Comparison of ENCODE assay signal across 1 cellular context in the genomic region with DNA sequence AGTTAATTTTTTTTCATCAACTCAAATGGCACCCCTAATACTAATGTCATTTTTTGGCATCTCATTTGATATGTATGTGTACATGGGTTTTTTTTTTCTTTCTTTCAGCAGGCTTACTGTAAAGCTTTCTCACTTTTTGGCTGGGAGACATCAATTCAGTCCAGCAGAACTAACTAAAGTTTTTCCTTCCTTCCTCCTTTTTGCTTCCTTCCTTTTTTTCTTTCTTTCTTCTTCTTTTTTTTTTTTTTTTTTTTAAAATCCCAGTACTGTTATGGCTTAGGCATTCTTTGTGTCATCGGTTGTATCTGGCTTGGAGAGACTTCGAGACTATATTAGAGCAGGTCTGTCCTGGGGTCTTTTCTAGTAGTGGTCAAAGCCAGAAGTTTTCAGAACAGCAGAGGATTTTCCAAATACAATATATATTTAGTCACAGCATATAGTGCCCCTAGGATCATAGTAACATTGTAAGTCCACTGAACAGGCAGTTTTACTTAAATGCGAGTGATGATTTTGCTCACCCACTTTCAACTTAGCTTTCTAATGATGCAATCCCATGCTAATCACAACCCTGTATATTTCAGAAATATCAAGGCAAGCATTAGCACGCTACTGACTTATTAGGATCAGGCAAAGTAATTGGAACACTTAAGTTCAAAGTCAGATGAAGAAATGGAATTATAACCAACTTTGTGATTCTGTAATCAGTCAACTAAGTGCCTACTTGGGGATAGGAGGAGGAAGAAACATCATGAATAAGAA.
TF ChIP-seq lines count a peak whose summit lies in the region.

No MANE protein-coding gene starts in this region.

TF ChIP-seq in HepG2, 621 proteins besides CTCF, POLR2A, EP300 and RAD21:
- TF ChIP-seq ATF7 (IDR thresholded peaks at IDR 0.05) = peak; percentile 59; the same call in 1 of the 2 replicates
- TF ChIP-seq ATF7 (CRISPR knock-in tag; IDR thresholded peaks at IDR 0.05) = no peak
- TF ChIP-seq, protein P1, sequence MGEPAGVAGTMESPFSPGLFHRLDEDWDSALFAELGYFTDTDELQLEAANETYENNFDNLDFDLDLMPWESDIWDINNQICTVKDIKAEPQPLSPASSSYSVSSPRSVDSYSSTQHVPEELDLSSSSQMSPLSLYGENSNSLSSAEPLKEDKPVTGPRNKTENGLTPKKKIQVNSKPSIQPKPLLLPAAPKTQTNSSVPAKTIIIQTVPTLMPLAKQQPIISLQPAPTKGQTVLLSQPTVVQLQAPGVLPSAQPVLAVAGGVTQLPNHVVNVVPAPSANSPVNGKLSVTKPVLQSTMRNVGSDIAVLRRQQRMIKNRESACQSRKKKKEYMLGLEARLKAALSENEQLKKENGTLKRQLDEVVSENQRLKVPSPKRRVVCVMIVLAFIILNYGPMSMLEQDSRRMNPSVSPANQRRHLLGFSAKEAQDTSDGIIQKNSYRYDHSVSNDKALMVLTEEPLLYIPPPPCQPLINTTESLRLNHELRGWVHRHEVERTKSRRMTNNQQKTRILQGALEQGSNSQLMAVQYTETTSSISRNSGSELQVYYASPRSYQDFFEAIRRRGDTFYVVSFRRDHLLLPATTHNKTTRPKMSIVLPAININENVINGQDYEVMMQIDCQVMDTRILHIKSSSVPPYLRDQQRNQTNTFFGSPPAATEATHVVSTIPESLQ (CRISPR knock-in tag; conservative IDR thresholded peaks at IDR 0.05) = no peak
